Comparison of ENCODE assay signal across 11 cellular contexts in the genomic region with DNA sequence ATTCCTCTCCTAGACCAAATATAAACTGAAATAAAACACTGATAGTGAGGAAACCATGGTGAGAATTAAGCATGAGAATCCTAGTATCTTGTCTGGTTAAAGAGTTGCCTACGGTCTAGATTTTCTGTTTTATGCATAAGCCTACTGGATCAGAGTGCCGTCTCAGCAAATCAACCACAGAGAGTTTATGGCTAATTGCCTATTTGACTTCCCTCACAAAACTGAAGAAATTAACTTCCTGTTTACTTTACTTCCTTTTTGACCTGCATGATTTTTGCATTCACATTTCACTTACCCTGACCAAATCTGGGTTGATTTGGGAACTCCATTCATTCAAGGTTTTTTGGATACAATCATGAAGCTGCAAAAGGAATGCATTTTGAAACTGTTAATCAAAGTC. TPM values are rescaled to one million over a fixed set of nuclear protein-coding genes. Genes with fewer than 3 reads are reported as not detected.
DNase-seq lines count a peak whose midpoint lies in the region; ATAC-seq and TF ChIP-seq lines count a peak whose summit lies in the region.
"Had no signal": no experiment of that assay in that cellular context is flagged by ENCODE, and none has a peak within 500 bp of the region (broad histone marks: within the 10 kb centered on the region; RNA-seq: fewer than 3 reads in every experiment).

No MANE protein-coding gene starts in this region.

- no peak overlapping the region for H3K4me3 ChIP-seq in CD8-positive, alpha-beta T cell (ENCODE audit: low read depth, low read length)
- H3K4me3 ChIP-seq in vagina = no peak overlapping the region

- no peak for ATAC-seq in CD8-positive, alpha-beta T cell
- ATAC-seq in T-helper 17 cell (no peak), left lobe of liver (peak; percentile 7), HG02588 (IDR thresholded peaks at IDR 0.05; ENCODE audit: unreplicated experiment) (no peak), GM21423 (IDR thresholded peaks at IDR 0.05; ENCODE audit: unreplicated experiment) (no peak), WTC11 (no peak)

- H3K4me1 ChIP-seq in CD8-positive, alpha-beta T cell (ENCODE audit: insufficient read depth, low read length) = peaks cover 12% of the 10 kb centered on the region
- peaks cover 20% of the 10 kb centered on the region for H3K4me1 ChIP-seq in vagina

- peak overlapping the region; percentile 81 for H3K27ac Mint-ChIP-seq in CD8-positive, alpha-beta T cell
- H3K27ac Mint-ChIP-seq in T-helper 17 cell = peak overlapping the region; percentile 87
- H3K27ac Mint-ChIP-seq in WTC11 = no peak overlapping the region; the same call in 1 of the 2 replicates

- TF ChIP-seq POLR2A in vagina (IDR thresholded peaks at IDR 0.05) = no peak

- H3K27me3 ChIP-seq in CD8-positive, alpha-beta T cell (ENCODE audit: insufficient read depth, low read length) = no peaks in the 10 kb centered on the region
- no peaks in the 10 kb centered on the region for H3K27me3 ChIP-seq in vagina

- CTCF ChIA-PET in CD8-positive, alpha-beta T cell (lab: Charles Lee) = no interaction called here
- CTCF ChIA-PET in WTC11 (lab: Charles Lee) = no interaction called here

- no peaks in the 10 kb centered on the region for H3K27me3 Mint-ChIP-seq in CD8-positive, alpha-beta T cell (ENCODE audit: low read depth)
- H3K27me3 Mint-ChIP-seq in T-helper 17 cell (no peaks in the 10 kb centered on the region), WTC11 (ENCODE audit: low read depth) (peaks cover 5% of the 10 kb centered on the region; the same call in 1 of the 2 replicates)

- no peaks in the 10 kb centered on the region for H3K36me3 ChIP-seq in CD8-positive, alpha-beta T cell (ENCODE audit: insufficient read depth, low read length)
- peaks cover 0 to 9% of the 10 kb centered on the region in 2 donors for H3K36me3 ChIP-seq in vagina

- no peak overlapping the region for H3K27ac ChIP-seq in CD8-positive, alpha-beta T cell (ENCODE audit: low read depth, low read length)
- H3K27ac ChIP-seq in vagina = no peak overlapping the region

- H3K9me3 Mint-ChIP-seq in CD8-positive, alpha-beta T cell = no peaks in the 10 kb centered on the region
- no peaks in the 10 kb centered on the region for H3K9me3 Mint-ChIP-seq in WTC11

- peak overlapping the region; percentile 40 for H3K4me3 Mint-ChIP-seq in CD8-positive, alpha-beta T cell
- H3K4me3 Mint-ChIP-seq in T-helper 17 cell = peak overlapping the region; percentile 43
- H3K4me3 Mint-ChIP-seq in WTC11 = no peak overlapping the region

- DNase-seq in CD8-positive, alpha-beta T cell = no peak
- DNase-seq in HT-29 (ENCODE audit: low spot score) = peak; percentile 28
- DNase-seq in T-helper 17 cell = no peak
- DNase-seq in left lobe of liver (ENCODE audit: low spot score) = no peak
- DNase-seq in vagina (ENCODE audit: extremely low spot score in 2 of 2) = no peak
- DNase-seq in WTC11 (ENCODE audit: low spot score) = no peak
- DNase-seq: activated effector memory CD4-positive, alpha-beta T cell treated with Interleukin-2 at 50 U/mL for 16 hours; NCI-H1048; stimulated activated CD8-positive, alpha-beta memory T cell treated with anti-CD3 and anti-CD28 coated beads, Interleukin-4, amount 100 ng/mL, for 48 hours had no signal

- intact Hi-C loops in CD8-positive, alpha-beta T cell (cut with DNase I, micrococcal nuclease) = loop anchor here in 1 of 2 experiments (10.0 kb wide), 2 partner anchors 719 to 1069 kb away; partner anchors contain the start of genes CCDC18, RPL5 and TMED5
- intact Hi-C loops in vagina (cut with DNase I) = no loop called here

- no peaks in the 10 kb centered on the region for H3K9me3 ChIP-seq in CD8-positive, alpha-beta T cell (ENCODE audit: low read length)
- H3K9me3 ChIP-seq in T-helper 17 cell (ENCODE audit: control insufficient read depth, low read length, poor library complexity, severe bottlenecking) = no peaks in the 10 kb centered on the region
- H3K9me3 ChIP-seq in vagina = no peaks in the 10 kb centered on the region

- peaks cover 42% of the 10 kb centered on the region for H3K4me1 Mint-ChIP-seq in CD8-positive, alpha-beta T cell (ENCODE audit: low read depth)
- H3K4me1 Mint-ChIP-seq in T-helper 17 cell = peaks cover 24% of the 10 kb centered on the region
- H3K4me1 Mint-ChIP-seq in WTC11 = peaks cover 20% of the 10 kb centered on the region

- POLR2A ChIA-PET in CD8-positive, alpha-beta T cell (lab: Charles Lee) = interaction anchor here (1.0 to 1.1 kb wide), 2 partner anchors 25 to 26 kb away, joined by 4 read pairs; no protein-coding TSS in a partner anchor
- POLR2A ChIA-PET in WTC11 (lab: Charles Lee) = no interaction called here

- no peak for TF ChIP-seq CTCF in CD8-positive, alpha-beta T cell (IDR thresholded peaks at IDR 0.05)
- no peak for TF ChIP-seq CTCF in vagina (IDR thresholded peaks at IDR 0.05)
- no peak for TF ChIP-seq CTCF in WTC11 (IDR thresholded peaks at IDR 0.05)

- peaks cover 28% of the 10 kb centered on the region for H3K36me3 Mint-ChIP-seq in CD8-positive, alpha-beta T cell
- H3K36me3 Mint-ChIP-seq in T-helper 17 cell (ENCODE audit: low read depth) = peaks cover 4% of the 10 kb centered on the region
- no peaks in the 10 kb centered on the region for H3K36me3 Mint-ChIP-seq in WTC11

TF ChIP-seq in WTC11, 78 proteins besides CTCF, POLR2A, EP300 and RAD21 (continues in another document):
- TF ChIP-seq SOX15 (CRISPR knock-in tag; IDR thresholded peaks at IDR 0.05) = no peak
- TF ChIP-seq, protein P1, sequence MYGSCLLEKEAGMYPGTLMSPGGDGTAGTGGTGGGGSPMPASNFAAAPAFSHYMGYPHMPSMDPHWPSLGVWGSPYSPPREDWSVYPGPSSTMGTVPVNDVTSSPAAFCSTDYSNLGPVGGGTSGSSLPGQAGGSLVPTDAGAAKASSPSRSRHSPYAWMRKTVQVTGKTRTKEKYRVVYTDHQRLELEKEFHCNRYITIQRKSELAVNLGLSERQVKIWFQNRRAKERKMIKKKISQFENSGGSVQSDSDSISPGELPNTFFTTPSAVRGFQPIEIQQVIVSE (CRISPR knock-in tag; IDR thresholded peaks at IDR 0.05; ENCODE audit: borderline replicate concordance) = no peak
- no peak for TF ChIP-seq AR (CRISPR knock-in tag; IDR thresholded peaks at IDR 0.05)
- no peak for TF ChIP-seq E2F5 (CRISPR knock-in tag; IDR thresholded peaks at IDR 0.05)
- TF ChIP-seq, protein P2, sequence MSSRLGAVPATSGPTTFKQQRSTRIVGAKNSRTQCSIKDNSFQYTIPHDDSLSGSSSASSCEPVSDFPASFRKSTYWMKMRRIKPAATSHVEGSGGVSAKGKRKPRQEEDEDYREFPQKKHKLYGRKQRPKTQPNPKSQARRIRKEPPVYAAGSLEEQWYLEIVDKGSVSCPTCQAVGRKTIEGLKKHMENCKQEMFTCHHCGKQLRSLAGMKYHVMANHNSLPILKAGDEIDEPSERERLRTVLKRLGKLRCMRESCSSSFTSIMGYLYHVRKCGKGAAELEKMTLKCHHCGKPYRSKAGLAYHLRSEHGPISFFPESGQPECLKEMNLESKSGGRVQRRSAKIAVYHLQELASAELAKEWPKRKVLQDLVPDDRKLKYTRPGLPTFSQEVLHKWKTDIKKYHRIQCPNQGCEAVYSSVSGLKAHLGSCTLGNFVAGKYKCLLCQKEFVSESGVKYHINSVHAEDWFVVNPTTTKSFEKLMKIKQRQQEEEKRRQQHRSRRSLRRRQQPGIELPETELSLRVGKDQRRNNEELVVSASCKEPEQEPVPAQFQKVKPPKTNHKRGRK (CRISPR knock-in tag; IDR thresholded peaks at IDR 0.05; ENCODE audit: borderline replicate concordance) = no peak
- TF ChIP-seq ZNF416 (CRISPR knock-in tag; IDR thresholded peaks at IDR 0.05) = no peak
- no peak for TF ChIP-seq ATF1 (CRISPR knock-in tag; IDR thresholded peaks at IDR 0.05)

RNA-seq across cellular contexts. Expression of gene GCLM, which starts 5.0 kb away (rescaled TPM):
- 1 to 10 TPM; 6.4 to 6.8 TPM for total RNA-seq in CD8-positive, alpha-beta T cell
- total RNA-seq in HT-29 (2014; rRNA removed; shearing (Covaris generic)) = 6.7 and 7.9 TPM in 2 replicates
- total RNA-seq in T-helper 17 cell (10 to 100 TPM; 11.1 to 12.8 TPM), left lobe of liver (27.8 TPM), vagina (8.1 TPM), WTC11 (2021) (10.8 to 14.1 TPM (median 11.5 TPM) in 3 replicates)

RNA-seq across cellular contexts. Expression of gene DNTTIP2, which starts 25.2 kb away (rescaled TPM):
- 100 to 1,000 TPM; 126 to 130 TPM for total RNA-seq in CD8-positive, alpha-beta T cell
- total RNA-seq in HT-29 (2014; rRNA removed; shearing (Covaris generic)) = 15.1 and 15.4 TPM in 2 replicates
- total RNA-seq in T-helper 17 cell = 10 to 100 TPM; 70.4 to 74.5 TPM
- 11.8 TPM for total RNA-seq in left lobe of liver
- total RNA-seq in vagina = 23.6 TPM
- 56.4 to 61.5 TPM (median 61.0 TPM) in 3 replicates for total RNA-seq in WTC11 (2021)
